ENCODE assay signal across 12 cellular contexts in genomic region chr7:17315974-17316373, GRCh38. TPM values are rescaled to one million over a fixed set of nuclear protein-coding genes. Genes with fewer than 3 reads are reported as not detected.
DNase-seq lines count a peak whose midpoint lies in the region; ATAC-seq, FAIRE-seq and TF ChIP-seq lines count a peak whose summit lies in the region.
"Had no signal": no experiment of that assay in that cellular context is flagged by ENCODE, and none has a peak within 500 bp of the region (broad histone marks: within the 10 kb centered on the region; RNA-seq: fewer than 3 reads in every experiment).

No MANE protein-coding gene starts in this region.

- dilution Hi-C loops in keratinocyte (cut with MboI; ENCODE audit: extremely low pct_ligation_motif_present, low sequenced_read_pairs), result no loop called here

- no peaks in the 10 kb centered on the region for H3K9me3 ChIP-seq in keratinocyte (ENCODE audit: control insufficient read depth, low read depth, low read length)
- H3K9me3 ChIP-seq in PC-9 (ENCODE audit: insufficient read depth, low read depth), result no peaks in the 10 kb centered on the region; the same call in 1 of the 2 replicates
- H3K9me3 ChIP-seq: uterus had no signal

- no peak overlapping the region for H3K4me2 ChIP-seq in keratinocyte (ENCODE audit: control insufficient read depth, extremely low read depth, insufficient read depth, low read depth, low read length)
- no peak overlapping the region for H3K4me2 ChIP-seq in PC-9

- no peak for DNase-seq in keratinocyte (ENCODE audit: low read depth, low spot score)
- no peak for DNase-seq in PC-9
- no peak for DNase-seq in Right ventricle myocardium superior
- no peak for DNase-seq in DMS 273 treated with DMSO at 0.1 percent for 48 hours (lab: John Stamatoyannopoulos, UW)
- DNase-seq: cerebellar nuclear complex; NCI-H2107; SIG-M5; stimulated activated naive CD8-positive, alpha-beta T cell treated with anti-CD3 and anti-CD28 coated beads, Interleukin-15, Interleukin-2, amounts not matched to agents 100 U/mL and 50 U/mL, for 24 hours; uterus had no signal

- peaks cover 39% of the 10 kb centered on the region for H3K79me2 ChIP-seq in keratinocyte (ENCODE audit: control insufficient read depth, insufficient read depth, low read length)
- H3K79me2 ChIP-seq in PC-9 (ENCODE audit: low read depth), result peaks cover 82% of the 10 kb centered on the region

- H4K20me1 ChIP-seq in keratinocyte (ENCODE audit: control insufficient read depth, extremely low read depth, insufficient read depth, low read length) (no peaks in the 10 kb centered on the region), PC-9 (ENCODE audit: insufficient read depth) (0 out of 2 replicates have a peak, but pooled peaks cover 12% of the 10 kb centered on the region)

- no peak overlapping the region for H3K27ac ChIP-seq in keratinocyte (ENCODE audit: control insufficient read depth, insufficient read depth, low read length)
- no peak overlapping the region for H3K27ac ChIP-seq in PC-9

- BruUV-seq in PC-9 (replicated peaks; lab: Mats Ljungman, UMichigan), result no TSS peak

- peak; percentile 9 for FAIRE-seq in keratinocyte (lab: Jason Lieb, UNC)

- H3F3A ChIP-seq in PC-9 (ENCODE audit: insufficient read depth, low read depth), result no peaks in the 10 kb centered on the region

- H3K27me3 ChIP-seq in keratinocyte (ENCODE audit: control insufficient read depth, extremely low read depth, insufficient read depth, low read length) (no peaks in the 10 kb centered on the region), PC-9 (ENCODE audit: insufficient read depth, low read depth) (no peaks in the 10 kb centered on the region)
- H3K27me3 ChIP-seq: uterus had no signal

- H3K36me3 ChIP-seq in keratinocyte (ENCODE audit: control insufficient read depth in 2 of 2, extremely low read depth in 1 of 2, insufficient read depth in 2 of 2, low read length in 2 of 2) (peaks cover 6 to 17% of the 10 kb centered on the region in 2 experiments), PC-9 (ENCODE audit: low read depth) (peaks cover 50% of the 10 kb centered on the region)
- H3K36me3 ChIP-seq: uterus had no signal

- H3K4me1 ChIP-seq in keratinocyte (ENCODE audit: control insufficient read depth, extremely low read depth, insufficient read depth, low read length), result no peaks in the 10 kb centered on the region
- H3K4me1 ChIP-seq in PC-9 (replicated peaks; ENCODE audit: insufficient read depth), result no peaks in the 10 kb centered on the region
- H3K4me1 ChIP-seq: uterus had no signal

- peak; percentile 65 for ATAC-seq in GM18858 (IDR thresholded peaks at IDR 0.05; ENCODE audit: unreplicated experiment)
- peak; percentile 57 for ATAC-seq in GM21367 (IDR thresholded peaks at IDR 0.05; ENCODE audit: unreplicated experiment)
- ATAC-seq in HG03095 (IDR thresholded peaks at IDR 0.05; ENCODE audit: unreplicated experiment), result peak; percentile 49
- no peak for ATAC-seq in Right ventricle myocardium superior (ENCODE audit: poor library complexity)
- ATAC-seq: stimulated activated naive CD8-positive, alpha-beta T cell treated with anti-CD3 and anti-CD28 coated beads, Interleukin-15, Interleukin-2, amounts not matched to agents 100 U/mL and 50 U/mL, for 24 hours had no signal

- H3K9me1 ChIP-seq in keratinocyte (ENCODE audit: control insufficient read depth, extremely low read depth, insufficient read depth, low read length), result no peaks in the 10 kb centered on the region

- H2AFZ ChIP-seq in keratinocyte (ENCODE audit: control insufficient read depth, low read length), result no peak overlapping the region
- H2AFZ ChIP-seq in PC-9, result no peak overlapping the region

- H3K4me3 ChIP-seq in keratinocyte (ENCODE audit: control insufficient read depth in 2 of 3, extremely low read depth in 1 of 3, insufficient read depth in 2 of 3, low read depth in 1 of 3, low read length in 3 of 3) (no peak overlapping the region), PC-9 (no peak overlapping the region)
- H3K4me3 ChIP-seq: uterus had no signal

- intact Hi-C loops in PC-9 (cut with micrococcal nuclease; ENCODE audit: unreplicated experiment) (no loop called here), Right ventricle myocardium superior (cut with DNase I) (no loop called here)

- CTCF ChIA-PET in PC-9 (lab: Charles Lee), result no interaction called here

- TF ChIP-seq CTCF in keratinocyte (optimal IDR thresholded peaks at IDR 0.05 in 1 of 3, IDR thresholded peaks at IDR 0.05 in 1 of 3, conservative IDR thresholded peaks at IDR 0.05 in 1 of 3; ENCODE audit: extremely low read depth in 1 of 3, insufficient read depth in 2 of 3, low read length in 3 of 3) (no peak), PC-9 (conservative IDR thresholded peaks at IDR 0.05) (no peak)

- H3K9me2 ChIP-seq in PC-9 (ENCODE audit: insufficient read depth), result no peaks in the 10 kb centered on the region

- H3K9ac ChIP-seq in keratinocyte (ENCODE audit: control insufficient read depth, extremely low read depth, insufficient read depth, low read length), result no peak overlapping the region

- POLR2A ChIA-PET in PC-9 (lab: Charles Lee; ENCODE audit: unreplicated experiment), result no interaction called here

RNA-seq across cellular contexts. Expression of gene AHR, which starts 17.5 kb away (rescaled TPM):
- polyA plus RNA-seq in keratinocyte, result 7.7 to 19.4 TPM (median 13.4 TPM) in 3 replicates
- polyA plus RNA-seq in keratinocyte (2011; ENCODE audit: low read depth), result 21.0 TPM
- 10.3 and 22.8 TPM in 2 replicates for polyA plus RNA-seq in keratinocyte (2011; cell fraction: cytosol; rRNA removed)
- polyA plus RNA-seq in keratinocyte (2011; cell fraction: nucleus; rRNA removed), result 32.8 and 37.0 TPM in 2 replicates
- polyA plus RNA-seq in keratinocyte (2012; ENCODE audit: low replicate concordance), result 22.8 and 26.4 TPM in 2 replicates
- 13.9 to 50.5 TPM (median 20.1 TPM) in 3 replicates for polyA minus RNA-seq in keratinocyte
- polyA minus RNA-seq in keratinocyte (2011; cell fraction: cytosol; rRNA and poly(A)+ RNA removed), result 22.3 TPM
- 41.2 and 94.2 TPM in 2 replicates for polyA minus RNA-seq in keratinocyte (2011; cell fraction: nucleus; rRNA and poly(A)+ RNA removed)
- total RNA-seq in PC-9 (2021) (46.4 and 61.3 TPM in 2 replicates), Right ventricle myocardium superior (27.4 TPM)
